ENCODE assay signal across 21 cellular contexts in genomic region chr1:204563324-204563723, GRCh38. TPM values are rescaled to one million over a fixed set of nuclear protein-coding genes. Genes with fewer than 3 reads are reported as not detected.
DNase-seq lines count a peak whose midpoint lies in the region; ATAC-seq and TF ChIP-seq lines count a peak whose summit lies in the region.
"Had no signal": no experiment of that assay in that cellular context is flagged by ENCODE, and none has a peak within 500 bp of the region (broad histone marks: within the 10 kb centered on the region; RNA-seq: fewer than 3 reads in every experiment).

No MANE protein-coding gene starts in this region.

- TF ChIP-seq EP300 in tibial nerve (IDR thresholded peaks at IDR 0.05) = no peak

- intact Hi-C loops in activated CD4-positive, alpha-beta T cell treated with anti-CD3 and anti-CD28 coated beads for 36 hours (cut with DNase I, micrococcal nuclease) = loop anchor here in 1 of 2 experiments (5.0 kb wide), 1 partner anchor 46 kb away; the partner anchor contains the start of gene MDM4
- intact Hi-C loops in CD8-positive, alpha-beta T cell (cut with DNase I, micrococcal nuclease) = loop anchor here in 1 of 2 experiments (5.0 kb wide), 1 partner anchor 131 kb away; no protein-coding TSS in a partner anchor
- intact Hi-C loops in activated CD8-positive, alpha-beta T cell treated with anti-CD3 and anti-CD28 coated beads for 36 hours (cut with micrococcal nuclease) = no loop called here
- intact Hi-C loops in colonic mucosa (cut with DNase I) = loop anchor here (10.0 kb wide), 1 partner anchor 381 kb away; no protein-coding TSS in a partner anchor
- intact Hi-C loops in cardiac septum (cut with DNase I) = no loop called here

- peaks cover 35% of the 10 kb centered on the region for H3K4me1 ChIP-seq in CD8-positive, alpha-beta T cell (ENCODE audit: insufficient read depth, low read length)
- no peaks in the 10 kb centered on the region for H3K4me1 ChIP-seq in colonic mucosa
- H3K4me1 ChIP-seq in tibial nerve = peaks cover 0 to 12% (median 0%) of the 10 kb centered on the region in 4 donors
- H3K4me1 ChIP-seq: adrenal gland, psoas muscle, vagina had no signal

- no peaks in the 10 kb centered on the region for H3K27me3 Mint-ChIP-seq in activated CD4-positive, alpha-beta T cell treated with anti-CD3 and anti-CD28 coated beads for 36 hours
- no peaks in the 10 kb centered on the region for H3K27me3 Mint-ChIP-seq in CD8-positive, alpha-beta T cell (ENCODE audit: low read depth)
- H3K27me3 Mint-ChIP-seq in activated CD8-positive, alpha-beta T cell treated with anti-CD3 and anti-CD28 coated beads for 36 hours = no peaks in the 10 kb centered on the region
- peaks cover 0 to 2% (median 0%) of the 10 kb centered on the region in 3 donors for H3K27me3 Mint-ChIP-seq in immature natural killer cell (ENCODE audit: low read depth in 3 of 3)

- CTCF ChIA-PET in activated CD4-positive, alpha-beta T cell treated with anti-CD3 and anti-CD28 coated beads for 36 hours (lab: Charles Lee) = interaction anchor here (0.6 to 6.8 kb wide), 11 partner anchors 10 to 245 kb away, joined by 3 to 126 read pairs (median 3); no protein-coding TSS in a partner anchor
- CTCF ChIA-PET in CD8-positive, alpha-beta T cell (lab: Charles Lee) = interaction anchor here (0.6 to 1.6 kb wide), 3 partner anchors 140 to 244 kb away, joined by 3 to 11 read pairs (median 10); no protein-coding TSS in a partner anchor
- CTCF ChIA-PET in activated CD8-positive, alpha-beta T cell treated with anti-CD3 and anti-CD28 coated beads for 36 hours (lab: Charles Lee) = interaction anchor here (1.0 to 6.9 kb wide), 3 partner anchors 202 to 244 kb away, joined by 6 to 98 read pairs (median 13); no protein-coding TSS in a partner anchor

- no peak for TF ChIP-seq CTCF in CD8-positive, alpha-beta T cell (IDR thresholded peaks at IDR 0.05)
- TF ChIP-seq CTCF in activated CD8-positive, alpha-beta T cell treated with anti-CD3 and anti-CD28 coated beads for 36 hours (IDR thresholded peaks at IDR 0.05) = no peak
- TF ChIP-seq CTCF in colonic mucosa (IDR thresholded peaks at IDR 0.05) (no peak), tibial nerve (IDR thresholded peaks at IDR 0.05) (no peak)

- peaks cover 55% of the 10 kb centered on the region for H3K4me1 Mint-ChIP-seq in activated CD4-positive, alpha-beta T cell treated with anti-CD3 and anti-CD28 coated beads for 36 hours
- H3K4me1 Mint-ChIP-seq in CD8-positive, alpha-beta T cell (ENCODE audit: low read depth) = peaks cover 53% of the 10 kb centered on the region
- H3K4me1 Mint-ChIP-seq in activated CD8-positive, alpha-beta T cell treated with anti-CD3 and anti-CD28 coated beads for 36 hours (ENCODE audit: low read depth) = peaks cover 49% of the 10 kb centered on the region
- H3K4me1 Mint-ChIP-seq in immature natural killer cell = peaks cover 24 to 46% of the 10 kb centered on the region in 2 donors

- POLR2A ChIA-PET in activated CD4-positive, alpha-beta T cell treated with anti-CD3 and anti-CD28 coated beads for 36 hours (lab: Charles Lee) = interaction anchor here (1.5 kb wide), 1 partner anchor 47 kb away, joined by 5 read pairs; the partner anchor contains the start of gene MDM4
- POLR2A ChIA-PET in CD8-positive, alpha-beta T cell (lab: Charles Lee) = interaction anchor here (1.7 kb wide), 1 partner anchor 47 kb away, joined by 6 read pairs; the partner anchor contains the start of gene MDM4
- POLR2A ChIA-PET in activated CD8-positive, alpha-beta T cell treated with anti-CD3 and anti-CD28 coated beads for 36 hours (lab: Charles Lee) = interaction anchor here (1.1 kb wide), 1 partner anchor 47 kb away, joined by 7 read pairs; the partner anchor contains the start of gene MDM4

- no peak overlapping the region for H3K4me3 ChIP-seq in CD8-positive, alpha-beta T cell (ENCODE audit: low read depth, low read length)
- no peak overlapping the region for H3K4me3 ChIP-seq in colonic mucosa
- H3K4me3 ChIP-seq in tibial nerve = no peak overlapping the region
- H3K4me3 ChIP-seq: adrenal gland, breast epithelium, esophagus muscularis mucosa, psoas muscle, vagina had no signal

- no peaks in the 10 kb centered on the region for H3K9me3 ChIP-seq in CD8-positive, alpha-beta T cell (ENCODE audit: low read length)
- H3K9me3 ChIP-seq in colonic mucosa (no peaks in the 10 kb centered on the region), tibial nerve (no peaks in the 10 kb centered on the region)
- H3K9me3 ChIP-seq: adrenal gland, BE2C, breast epithelium, esophagus muscularis mucosa, psoas muscle, vagina had no signal

- DNase-seq in activated CD4-positive, alpha-beta T cell treated with anti-CD3 and anti-CD28 coated beads for 36 hours = peak; percentile 47
- DNase-seq in activated CD4-positive, alpha-beta T cell treated with anti-CD3 and anti-CD28 coated beads for 4 hours = no peak
- DNase-seq in CD8-positive, alpha-beta T cell = no peak
- peak; percentile 47 for DNase-seq in activated CD8-positive, alpha-beta T cell treated with anti-CD3 and anti-CD28 coated beads for 36 hours
- no peak for DNase-seq in immature natural killer cell
- DNase-seq in colonic mucosa = no peak
- DNase-seq in cardiac septum (ENCODE audit: low spot score) = no peak
- DNase-seq in tibial nerve (ENCODE audit: low spot score in 2 of 2) = no peak
- DNase-seq: adrenal gland; BE2C; NCI-H146; NCI-H2171; NCI-H69; PC-3; psoas muscle; SHP77 treated with DMSO at 0.1 percent for 48 hours; stimulated activated CD4-positive, alpha-beta T cell treated with anti-CD3 and anti-CD28 coated beads, Interleukin-4, amount 100 ng/mL, for 1 hour had no signal

- peak overlapping the region; percentile 66 for H3K27ac Mint-ChIP-seq in activated CD4-positive, alpha-beta T cell treated with anti-CD3 and anti-CD28 coated beads for 36 hours
- peak overlapping the region; percentile 81 for H3K27ac Mint-ChIP-seq in CD8-positive, alpha-beta T cell
- H3K27ac Mint-ChIP-seq in activated CD8-positive, alpha-beta T cell treated with anti-CD3 and anti-CD28 coated beads for 36 hours = peak overlapping the region; percentile 74
- H3K27ac Mint-ChIP-seq in immature natural killer cell = peak overlapping the region in 4 of 6 donors; percentile 18 to 92 (median 56)
- H3K27ac Mint-ChIP-seq: WTC11 had no signal

- H3K27ac ChIP-seq in CD8-positive, alpha-beta T cell (ENCODE audit: low read depth, low read length) = no peak overlapping the region
- H3K27ac ChIP-seq in colonic mucosa (no peak overlapping the region), tibial nerve (no peak overlapping the region)
- H3K27ac ChIP-seq: adrenal gland, breast epithelium, esophagus muscularis mucosa, psoas muscle, vagina had no signal

- no peak overlapping the region for H3K4me3 Mint-ChIP-seq in activated CD4-positive, alpha-beta T cell treated with anti-CD3 and anti-CD28 coated beads for 36 hours
- H3K4me3 Mint-ChIP-seq in CD8-positive, alpha-beta T cell = no peak overlapping the region
- no peak overlapping the region for H3K4me3 Mint-ChIP-seq in activated CD8-positive, alpha-beta T cell treated with anti-CD3 and anti-CD28 coated beads for 36 hours
- H3K4me3 Mint-ChIP-seq in immature natural killer cell = no peak overlapping the region
- H3K4me3 Mint-ChIP-seq: WTC11 had no signal

- ATAC-seq in activated CD4-positive, alpha-beta T cell treated with anti-CD3 and anti-CD28 coated beads for 36 hours = peak; percentile 34
- ATAC-seq in CD8-positive, alpha-beta T cell = no peak
- peak; percentile 31 for ATAC-seq in activated CD8-positive, alpha-beta T cell treated with anti-CD3 and anti-CD28 coated beads for 36 hours
- ATAC-seq: PC-3, psoas muscle, WTC11 had no signal

- H3K36me3 Mint-ChIP-seq in activated CD4-positive, alpha-beta T cell treated with anti-CD3 and anti-CD28 coated beads for 36 hours (ENCODE audit: low read depth) = peaks cover 21% of the 10 kb centered on the region
- peaks cover 66% of the 10 kb centered on the region for H3K36me3 Mint-ChIP-seq in CD8-positive, alpha-beta T cell
- peaks cover 20% of the 10 kb centered on the region for H3K36me3 Mint-ChIP-seq in activated CD8-positive, alpha-beta T cell treated with anti-CD3 and anti-CD28 coated beads for 36 hours (ENCODE audit: low read depth)
- peaks cover 11 to 22% (median 21%) of the 10 kb centered on the region in 3 donors for H3K36me3 Mint-ChIP-seq in immature natural killer cell

- no peak overlapping the region for H3K9ac ChIP-seq in colonic mucosa (ENCODE audit: low read depth in 2 of 2, low read length in 2 of 2)

- H3K36me3 ChIP-seq in CD8-positive, alpha-beta T cell (ENCODE audit: insufficient read depth, low read length) = peaks cover 5% of the 10 kb centered on the region
- H3K36me3 ChIP-seq in colonic mucosa (no peaks in the 10 kb centered on the region), tibial nerve (peaks cover 0 to 49% (median 0%) of the 10 kb centered on the region in 3 donors)
- H3K36me3 ChIP-seq: adrenal gland, breast epithelium, vagina had no signal

- no peak for TF ChIP-seq POLR2A in tibial nerve (IDR thresholded peaks at IDR 0.05)

- H3K27me3 ChIP-seq in CD8-positive, alpha-beta T cell (ENCODE audit: insufficient read depth, low read length) = no peaks in the 10 kb centered on the region
- no peaks in the 10 kb centered on the region for H3K27me3 ChIP-seq in colonic mucosa
- H3K27me3 ChIP-seq in tibial nerve = no peaks in the 10 kb centered on the region
- H3K27me3 ChIP-seq: adrenal gland, BE2C, breast epithelium, esophagus muscularis mucosa, vagina had no signal

- H3K9me3 Mint-ChIP-seq in activated CD4-positive, alpha-beta T cell treated with anti-CD3 and anti-CD28 coated beads for 36 hours (ENCODE audit: low read depth) = no peaks in the 10 kb centered on the region
- no peaks in the 10 kb centered on the region for H3K9me3 Mint-ChIP-seq in CD8-positive, alpha-beta T cell
- H3K9me3 Mint-ChIP-seq in activated CD8-positive, alpha-beta T cell treated with anti-CD3 and anti-CD28 coated beads for 36 hours = no peaks in the 10 kb centered on the region
- no peaks in the 10 kb centered on the region for H3K9me3 Mint-ChIP-seq in immature natural killer cell
- H3K9me3 Mint-ChIP-seq: WTC11 had no signal

- WGBS in tibial nerve, 2 donors = 76 to 90% methylated on average over 4 of the region's 4 CpGs

RNA-seq across cellular contexts. Expression of gene MDM4, which starts 47.1 kb away (rescaled TPM):
- total RNA-seq in activated CD4-positive, alpha-beta T cell treated with anti-CD3 and anti-CD28 coated beads for 36 hours = 10 to 100 TPM; 89.1 to 94.6 TPM
- 100 to 1,000 TPM; 209 to 218 TPM for total RNA-seq in CD8-positive, alpha-beta T cell
- total RNA-seq in activated CD8-positive, alpha-beta T cell treated with anti-CD3 and anti-CD28 coated beads for 36 hours = 10 to 100 TPM; 89.6 to 94.8 TPM
- polyA plus RNA-seq in immature natural killer cell = 10 to 100 TPM in 1 of 3 donors, 1 to 10 TPM in 2; 4.6 to 22.6 (median 8.3) TPM
- total RNA-seq in colonic mucosa (10 to 100 TPM; 43.7 to 49.8 TPM), cardiac septum (59.2 TPM), tibial nerve (100 to 1,000 TPM in 2 of 4 donors, 10 to 100 TPM in 2; 83.0 to 113 (median 101) TPM)

Comparison
In these comparisons a context has a peak if more than half of its experiments do, and no peak if none do; other contexts are left out.
1. DNase-seq: peak in activated CD4-positive, alpha-beta T cell treated with anti-CD3 and anti-CD28 coated beads for 36 hours (single experiment) and activated CD8-positive, alpha-beta T cell treated with anti-CD3 and anti-CD28 coated beads for 36 hours (single experiment); none in activated CD4-positive, alpha-beta T cell treated with anti-CD3 and anti-CD28 coated beads for 4 hours (0 of 2), CD8-positive, alpha-beta T cell (0 of 7), immature natural killer cell (0 of 3), colonic mucosa (single experiment), cardiac septum (single experiment) and tibial nerve (0 of 2).
2. Peak in every context shown above with its lines, with median percentiles within 50 percentile points of each other: H3K27ac Mint-ChIP-seq.